Comparison of ENCODE assay signal across 28 cellular contexts in genomic region chr17:81591971-81592370, GRCh38. TPM values are rescaled to one million over a fixed set of nuclear protein-coding genes. Genes with fewer than 3 reads are reported as not detected.
"Had no signal": no experiment of that assay in that cellular context is flagged by ENCODE, and none has a peak within 500 bp of the region (broad histone marks: within the 10 kb centered on the region; RNA-seq: fewer than 3 reads in every experiment).

No MANE protein-coding gene starts in this region.

- H3K27ac Mint-ChIP-seq: activated naive CD4-positive, alpha-beta T cell treated with anti-CD3 and anti-CD28 coated beads, Interleukin-2, amount 10 ng/mL, durations not matched to agents 7 days and 5 days; activated naive CD8-positive, alpha-beta T cell treated with anti-CD3 and anti-CD28 coated beads, Interleukin-2, amount 50 U/mL, for 24 hours; activated T-helper 1 cell treated with anti-CD3 and anti-CD28 coated beads, Interleukin-12 subunit alpha, Interleukin-12 subunit beta, Interleukin-2, Interleukin-4 antibody, amounts not matched to agents 30 ng/mL and 10 ng/mL and 1 ng/mL, durations not matched to agents 14 hours and 24 hours and 36 hours; mesothelial cell of epicardium; T-cell; T-helper 2 cell treated with Interferon-gamma antibody and Interleukin-4, amounts not matched to agents 5 μg/mL and 100 μg/mL, for 36 hours had no signal

- H3K27ac ChIP-seq: esophagus squamous epithelium, pancreas, psoas muscle, suprapubic skin, tibial artery, upper lobe of right lung had no signal

- ATAC-seq: activated naive CD8-positive, alpha-beta T cell treated with anti-CD3 and anti-CD28 coated beads, Interleukin-2, amount 50 U/mL, for 24 hours; pancreas; psoas muscle; T-cell; upper lobe of right lung had no signal

- FAIRE-seq: islet of Langerhans, pancreas had no signal

- H3K4me1 Mint-ChIP-seq: activated naive CD4-positive, alpha-beta T cell treated with anti-CD3 and anti-CD28 coated beads, Interleukin-2, amount 10 ng/mL, durations not matched to agents 7 days and 5 days; activated naive CD8-positive, alpha-beta T cell treated with anti-CD3 and anti-CD28 coated beads, Interleukin-2, amount 50 U/mL, for 24 hours; mesothelial cell of epicardium; T-cell had no signal

- H3K27me3 ChIP-seq: esophagus squamous epithelium, pancreas, suprapubic skin, tibial artery, upper lobe of right lung had no signal

- H3K4me2 ChIP-seq: smooth muscle cell had no signal

- H3K4me3 ChIP-seq: esophagus squamous epithelium, pancreas, psoas muscle, smooth muscle cell, suprapubic skin, tibial artery, upper lobe of right lung had no signal

- H3K27me3 Mint-ChIP-seq: activated naive CD4-positive, alpha-beta T cell treated with anti-CD3 and anti-CD28 coated beads, Interleukin-2, amount 10 ng/mL, durations not matched to agents 7 days and 5 days; activated naive CD8-positive, alpha-beta T cell treated with anti-CD3 and anti-CD28 coated beads, Interleukin-2, amount 50 U/mL, for 24 hours; naive B cell; T-cell had no signal

- H3K9me3 Mint-ChIP-seq: activated naive CD4-positive, alpha-beta T cell treated with anti-CD3 and anti-CD28 coated beads, Interleukin-2, amount 10 ng/mL, durations not matched to agents 7 days and 5 days; activated naive CD8-positive, alpha-beta T cell treated with anti-CD3 and anti-CD28 coated beads, Interleukin-2, amount 50 U/mL, for 24 hours; activated T-helper 1 cell treated with anti-CD3 and anti-CD28 coated beads, Interleukin-12 subunit alpha, Interleukin-12 subunit beta, Interleukin-2, Interleukin-4 antibody, amounts not matched to agents 30 ng/mL and 10 ng/mL and 1 ng/mL, durations not matched to agents 14 hours and 24 hours and 36 hours; mesothelial cell of epicardium; naive B cell; T-cell; T-helper 2 cell treated with Interferon-gamma antibody and Interleukin-4, amounts not matched to agents 5 μg/mL and 100 μg/mL, for 36 hours had no signal

- H3K4me3 Mint-ChIP-seq: activated naive CD4-positive, alpha-beta T cell treated with anti-CD3 and anti-CD28 coated beads, Interleukin-2, amount 10 ng/mL, durations not matched to agents 7 days and 5 days; activated naive CD8-positive, alpha-beta T cell treated with anti-CD3 and anti-CD28 coated beads, Interleukin-2, amount 50 U/mL, for 24 hours; activated T-helper 1 cell treated with anti-CD3 and anti-CD28 coated beads, Interleukin-12 subunit alpha, Interleukin-12 subunit beta, Interleukin-2, Interleukin-4 antibody, amounts not matched to agents 30 ng/mL and 10 ng/mL and 1 ng/mL, durations not matched to agents 14 hours and 24 hours and 36 hours; mesothelial cell of epicardium; naive B cell; T-cell; T-helper 2 cell treated with Interferon-gamma antibody and Interleukin-4, amounts not matched to agents 5 μg/mL and 100 μg/mL, for 36 hours had no signal

- H3K4me1 ChIP-seq: esophagus squamous epithelium, pancreas, psoas muscle, suprapubic skin, tibial artery, upper lobe of right lung had no signal

- H3K9me3 ChIP-seq: esophagus squamous epithelium, pancreas, psoas muscle, suprapubic skin, tibial artery, upper lobe of right lung had no signal

- DNase-seq: activated CD4-positive, alpha-beta T cell treated with anti-CD3 and anti-CD28 coated beads for 4 hours; activated CD4-positive, alpha-beta T cell treated with anti-CD3 and anti-CD28 coated beads, Interleukin-2, amount 50 U/mL, for 48 hours; activated CD8-positive, alpha-beta memory T cell treated with anti-CD3 and anti-CD28 coated beads for 24 hours; activated gamma-delta T cell; activated naive CD4-positive, alpha-beta T cell treated with anti-CD3 and anti-CD28 coated beads, Interleukin-2, amount 10 ng/mL, durations not matched to agents 7 days and 5 days; activated naive CD8-positive, alpha-beta T cell treated with anti-CD3 and anti-CD28 coated beads, Interleukin-2, amount 50 U/mL, for 24 hours; activated T-cell treated with anti-CD3 and anti-CD28 coated beads, Interleukin-2, amount 50 U/mL, for 1 hour; amygdala; central memory CD4-positive, alpha-beta T cell; esophagus squamous epithelium; foreskin melanocyte; naive B cell; nucleus accumbens; pancreas; psoas muscle; stimulated activated CD4-positive, alpha-beta T cell treated with anti-CD3 and anti-CD28 coated beads, Interleukin-15, amount 100 ng/mL, for 24 hours; stimulated activated CD4-positive, alpha-beta T cell treated with anti-CD3 and anti-CD28 coated beads, Interleukin-2, amount 100 ng/mL, for 24 hours; stimulated activated naive CD4-positive, alpha-beta T cell; T-cell; tibial artery; upper lobe of right lung had no signal

RNA-seq across cellular contexts. Expression of gene TSPAN10, which starts 45.0 kb away (rescaled TPM):
- polyA plus RNA-seq: neural cell had no signal
